In genomic region chr11:45180158-45180887, GRCh38 we compare ENCODE assay signal across 8 cellular contexts. TPM values are rescaled to one million over a fixed set of nuclear protein-coding genes. Genes with fewer than 3 reads are reported as not detected.
DNase-seq lines count a peak whose midpoint lies in the region; ATAC-seq, FAIRE-seq and TF ChIP-seq lines count a peak whose summit lies in the region.

No MANE protein-coding gene starts in this region.

- TF ChIP-seq CTCF in D721Med (IDR thresholded peaks at IDR 0.05; ENCODE audit: insufficient read depth, missing control alignments) (no peak), WI38 (IDR thresholded peaks at IDR 0.05; ENCODE audit: low read depth, low read length) (no peak), fibroblast of pulmonary artery (IDR thresholded peaks at IDR 0.05; ENCODE audit: low read length, missing control alignments) (peak; percentile 29)

- H3K36me3 Mint-ChIP-seq in natural killer cell treated with Interleukin-12 subunit alpha and Interleukin-12 subunit beta and Interleukin-15 and Interleukin-18, amount 100 ng/mL, for 72 hours = no peaks in the 10 kb centered on the region
- no peaks in the 10 kb centered on the region for H3K36me3 Mint-ChIP-seq in T-helper 2 cell treated with Interferon-gamma antibody and Interleukin-4, amounts not matched to agents 5 μg/mL and 100 μg/mL, for 36 hours (ENCODE audit: low read depth)

- H3K4me3 Mint-ChIP-seq in natural killer cell treated with Interleukin-12 subunit alpha and Interleukin-12 subunit beta and Interleukin-15 and Interleukin-18, amount 100 ng/mL, for 72 hours = peak overlapping the region; percentile 66
- H3K4me3 Mint-ChIP-seq in T-helper 2 cell treated with Interferon-gamma antibody and Interleukin-4, amounts not matched to agents 5 μg/mL and 100 μg/mL, for 36 hours = no peak overlapping the region

- no peaks in the 10 kb centered on the region for H3K9me3 Mint-ChIP-seq in natural killer cell treated with Interleukin-12 subunit alpha and Interleukin-12 subunit beta and Interleukin-15 and Interleukin-18, amount 100 ng/mL, for 72 hours
- no peaks in the 10 kb centered on the region for H3K9me3 Mint-ChIP-seq in T-helper 2 cell treated with Interferon-gamma antibody and Interleukin-4, amounts not matched to agents 5 μg/mL and 100 μg/mL, for 36 hours

- DNase-seq in D721Med (ENCODE audit: insufficient read length, low spot score) (peak; percentile 62), HTR-8/SVneo (ENCODE audit: insufficient read length, low spot score) (peak; percentile 76), fibroblast of pulmonary artery (ENCODE audit: low read depth) (no peak)
- DNase-seq in natural killer cell treated with Interleukin-12 subunit alpha and Interleukin-12 subunit beta and Interleukin-15 and Interleukin-18, amount 100 ng/mL, for 72 hours (ENCODE audit: low spot score) = no peak
- no peak for DNase-seq in T-helper 2 cell treated with Interferon-gamma antibody and Interleukin-4, amounts not matched to agents 5 μg/mL and 100 μg/mL, for 36 hours (ENCODE audit: low spot score)

- H3K27me3 Mint-ChIP-seq in natural killer cell treated with Interleukin-12 subunit alpha and Interleukin-12 subunit beta and Interleukin-15 and Interleukin-18, amount 100 ng/mL, for 72 hours = peaks cover 0 to 2% of the 10 kb centered on the region in 2 donors
- peaks cover 38% of the 10 kb centered on the region for H3K27me3 Mint-ChIP-seq in T-helper 2 cell treated with Interferon-gamma antibody and Interleukin-4, amounts not matched to agents 5 μg/mL and 100 μg/mL, for 36 hours (ENCODE audit: low read depth)

- no peak overlapping the region for H3K27ac Mint-ChIP-seq in natural killer cell treated with Interleukin-12 subunit alpha and Interleukin-12 subunit beta and Interleukin-15 and Interleukin-18, amount 100 ng/mL, for 72 hours
- H3K27ac Mint-ChIP-seq in T-helper 2 cell treated with Interferon-gamma antibody and Interleukin-4, amounts not matched to agents 5 μg/mL and 100 μg/mL, for 36 hours = no peak overlapping the region

- peak; percentile 60 to 76 for ATAC-seq in natural killer cell treated with Interleukin-12 subunit alpha and Interleukin-12 subunit beta and Interleukin-15 and Interleukin-18, amount 100 ng/mL, for 72 hours
- ATAC-seq in HG02571 (IDR thresholded peaks at IDR 0.05; ENCODE audit: unreplicated experiment) = no peak
- ATAC-seq in GM21786 (IDR thresholded peaks at IDR 0.05; ENCODE audit: unreplicated experiment) = no peak

- FAIRE-seq in D721Med (lab: Jason Lieb, UNC) (no peak), HTR-8/SVneo (lab: Jason Lieb, UNC) (peak; percentile 60)

- H3K4me1 Mint-ChIP-seq in natural killer cell treated with Interleukin-12 subunit alpha and Interleukin-12 subunit beta and Interleukin-15 and Interleukin-18, amount 100 ng/mL, for 72 hours (ENCODE audit: low read depth in 2 of 2) = peaks cover 0 to 5% of the 10 kb centered on the region in 2 donors
- H3K4me1 Mint-ChIP-seq in T-helper 2 cell treated with Interferon-gamma antibody and Interleukin-4, amounts not matched to agents 5 μg/mL and 100 μg/mL, for 36 hours (ENCODE audit: low read depth) = no peaks in the 10 kb centered on the region

- H3K4me3 ChIP-seq in WI38 (ENCODE audit: low read depth, low read length) (0 out of 2 replicates have a peak overlapping the region, but pooled peaks have one; percentile 8), fibroblast of pulmonary artery (replicated peaks; ENCODE audit: low read depth, low read length) (peak overlapping the region; percentile 47)

RNA-seq across cellular contexts. Expression of gene PRDM11, which starts 33.9 kb away (rescaled TPM):
- 1 to 10 TPM; 3.5 to 6.6 TPM for total RNA-seq in natural killer cell treated with Interleukin-12 subunit alpha and Interleukin-12 subunit beta and Interleukin-15 and Interleukin-18, amount 100 ng/mL, for 72 hours

Comparison
In these comparisons a context has a peak if more than half of its experiments do, and no peak if none do; other contexts are left out.
1. DNase-seq: peak in D721Med (single experiment) and HTR-8/SVneo (single experiment); none in fibroblast of pulmonary artery (single experiment), natural killer cell treated with Interleukin-12 subunit alpha and Interleukin-12 subunit beta and Interleukin-15 and Interleukin-18, amount 100 ng/mL, for 72 hours (single experiment) and T-helper 2 cell treated with Interferon-gamma antibody and Interleukin-4, amounts not matched to agents 5 μg/mL and 100 μg/mL, for 36 hours (single experiment).
2. ATAC-seq: peak in natural killer cell treated with Interleukin-12 subunit alpha and Interleukin-12 subunit beta and Interleukin-15 and Interleukin-18, amount 100 ng/mL, for 72 hours (2 of 2); none in HG02571 (single experiment) and GM21786 (single experiment).